Comparison of ENCODE assay signal across 18 cellular contexts in the genomic region with DNA sequence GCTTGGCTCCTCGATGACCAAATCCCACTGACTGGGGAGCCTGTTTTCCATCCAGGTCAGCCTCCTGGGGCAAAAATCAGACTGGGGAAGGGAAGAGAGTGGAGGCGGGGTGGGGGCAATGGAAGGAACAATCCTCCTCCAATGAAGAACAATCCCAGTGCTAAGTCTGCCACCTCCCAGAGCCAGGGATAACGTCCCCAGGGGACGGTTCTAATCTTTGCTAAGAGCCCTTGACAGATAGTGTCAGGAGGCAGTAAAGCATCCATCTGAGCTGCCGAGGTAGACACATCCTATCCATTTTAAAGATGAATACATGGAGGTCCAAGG.
DNase-seq lines count a peak whose midpoint lies in the region; ATAC-seq, FAIRE-seq and TF ChIP-seq lines count a peak whose summit lies in the region.
"Had no signal": no experiment of that assay in that cellular context is flagged by ENCODE, and none has a peak within 500 bp of the region (broad histone marks: within the 10 kb centered on the region; RNA-seq: fewer than 3 reads in every experiment).

No MANE protein-coding gene starts in this region.

- H3K27me3 ChIP-seq in BLaER1 (no peaks in the 10 kb centered on the region), Loucy (ENCODE audit: insufficient read depth, low read length, poor library complexity, severe bottlenecking) (no peaks in the 10 kb centered on the region), SJCRH30 (no peaks in the 10 kb centered on the region), keratinocyte (ENCODE audit: control insufficient read depth, extremely low read depth, insufficient read depth, low read length) (no peaks in the 10 kb centered on the region)
- H3K27me3 ChIP-seq: BE2C had no signal

- no peaks in the 10 kb centered on the region for H3K79me2 ChIP-seq in Loucy (ENCODE audit: insufficient read depth, low read length)
- no peaks in the 10 kb centered on the region for H3K79me2 ChIP-seq in keratinocyte (ENCODE audit: control insufficient read depth, insufficient read depth, low read length)

- H3K9me2 ChIP-seq in Loucy (replicated peaks; ENCODE audit: low read depth, low read length), result no peaks in the 10 kb centered on the region

- no peaks in the 10 kb centered on the region for H3F3A ChIP-seq in Loucy (ENCODE audit: low read depth)

- H3K9me3 ChIP-seq in BLaER1 (no peaks in the 10 kb centered on the region), Loucy (ENCODE audit: insufficient read depth, low read depth, low read length) (no peaks in the 10 kb centered on the region), SJCRH30 (replicated peaks) (no peaks in the 10 kb centered on the region), keratinocyte (ENCODE audit: control insufficient read depth, low read depth, low read length) (no peaks in the 10 kb centered on the region)
- H3K9me3 ChIP-seq: BE2C had no signal

- H3K9ac ChIP-seq in BLaER1, result no peak overlapping the region
- peak overlapping the region; percentile 44 for H3K9ac ChIP-seq in Loucy (ENCODE audit: low read depth, low read length, poor library complexity, severe bottlenecking)
- H3K9ac ChIP-seq in keratinocyte (ENCODE audit: control insufficient read depth, extremely low read depth, insufficient read depth, low read length), result no peak overlapping the region

- H2AFZ ChIP-seq in Loucy (ENCODE audit: low read length), result no peak overlapping the region
- peak overlapping the region; percentile 24 for H2AFZ ChIP-seq in keratinocyte (ENCODE audit: control insufficient read depth, low read length)
- H2AFZ ChIP-seq: PC-9 had no signal

- dilution Hi-C loops in keratinocyte (cut with MboI; ENCODE audit: extremely low pct_ligation_motif_present, low sequenced_read_pairs), result no loop called here

- no peak for FAIRE-seq in keratinocyte (lab: Jason Lieb, UNC)
- FAIRE-seq: A204.1, GM12891 had no signal

- H4K20me1 ChIP-seq in BLaER1 (no peaks in the 10 kb centered on the region), Loucy (ENCODE audit: insufficient read depth, low read length, poor library complexity, severe bottlenecking) (no peaks in the 10 kb centered on the region), keratinocyte (ENCODE audit: control insufficient read depth, extremely low read depth, insufficient read depth, low read length) (no peaks in the 10 kb centered on the region)

- no peak overlapping the region for H3K4me3 ChIP-seq in BLaER1
- H3K4me3 ChIP-seq in Loucy (ENCODE audit: low read length, poor library complexity, severe bottlenecking), result no peak overlapping the region
- no peak overlapping the region for H3K4me3 ChIP-seq in SJCRH30
- no peak overlapping the region for H3K4me3 ChIP-seq in keratinocyte (ENCODE audit: control insufficient read depth in 2 of 3, extremely low read depth in 1 of 3, insufficient read depth in 2 of 3, low read depth in 1 of 3, low read length in 3 of 3)
- H3K4me3 ChIP-seq: PC-9 had no signal

- H3K27ac ChIP-seq in BLaER1, result no peak overlapping the region
- H3K27ac ChIP-seq in SJCRH30, result no peak overlapping the region
- H3K27ac ChIP-seq in keratinocyte (ENCODE audit: control insufficient read depth, insufficient read depth, low read length), result no peak overlapping the region
- H3K27ac ChIP-seq: PC-9 had no signal

- H3K9me1 ChIP-seq in keratinocyte (ENCODE audit: control insufficient read depth, extremely low read depth, insufficient read depth, low read length), result no peaks in the 10 kb centered on the region

- H3K36me3 ChIP-seq in BLaER1, result no peaks in the 10 kb centered on the region
- H3K36me3 ChIP-seq in Loucy (ENCODE audit: insufficient read depth, low read length), result no peaks in the 10 kb centered on the region
- H3K36me3 ChIP-seq in SJCRH30, result no peaks in the 10 kb centered on the region
- no peaks in the 10 kb centered on the region for H3K36me3 ChIP-seq in keratinocyte (ENCODE audit: control insufficient read depth in 2 of 2, extremely low read depth in 1 of 2, insufficient read depth in 2 of 2, low read length in 2 of 2)
- H3K36me3 ChIP-seq: BE2C had no signal

- ATAC-seq in GM21528 (IDR thresholded peaks at IDR 0.05; ENCODE audit: low FRiP score, unreplicated experiment), result no peak

- no peak for TF ChIP-seq CTCF in Loucy (conservative IDR thresholded peaks at IDR 0.05; ENCODE audit: low read length)
- no peak for TF ChIP-seq CTCF in keratinocyte (optimal IDR thresholded peaks at IDR 0.05 in 1 of 3, IDR thresholded peaks at IDR 0.05 in 1 of 3, conservative IDR thresholded peaks at IDR 0.05 in 1 of 3; ENCODE audit: extremely low read depth in 1 of 3, insufficient read depth in 2 of 3, low read length in 3 of 3)

- peaks cover 11% of the 10 kb centered on the region for H3K4me1 ChIP-seq in BLaER1
- H3K4me1 ChIP-seq in Loucy (ENCODE audit: insufficient read depth, low read length, poor library complexity, severe bottlenecking), result peaks cover 56% of the 10 kb centered on the region
- peaks cover 49% of the 10 kb centered on the region for H3K4me1 ChIP-seq in SJCRH30
- peaks cover 13% of the 10 kb centered on the region for H3K4me1 ChIP-seq in keratinocyte (ENCODE audit: control insufficient read depth, extremely low read depth, insufficient read depth, low read length)

- peak; percentile 13 to 43 for DNase-seq in SJCRH30
- no peak for DNase-seq in keratinocyte (ENCODE audit: low read depth, low spot score)
- no peak for DNase-seq in activated effector memory CD4-positive, alpha-beta T cell treated with anti-CD3 and anti-CD28 coated beads, Interleukin-2, amount 50 U/mL, for 16 hours
- no peak for DNase-seq in NAMALWA (ENCODE audit: low spot score)
- no peak for DNase-seq in superior temporal gyrus (ENCODE audit: extremely low spot score)
- DNase-seq: CD4-positive, alpha-beta memory T cell; DMS53; EL; NCI-H1417 treated with DMSO at 0.1 percent for 48 hours; NCI-H2029 treated with DMSO at 0.1 percent for 48 hours; NCI-H774; PC-9 had no signal

- peak overlapping the region; percentile 39 for H3K4me2 ChIP-seq in BLaER1
- peak overlapping the region; percentile 53 for H3K4me2 ChIP-seq in Loucy (ENCODE audit: low read depth, low read length, poor library complexity, severe bottlenecking)
- no peak overlapping the region for H3K4me2 ChIP-seq in keratinocyte (ENCODE audit: control insufficient read depth, extremely low read depth, insufficient read depth, low read depth, low read length)
- H3K4me2 ChIP-seq: PC-9 had no signal

Comparison
In these comparisons a context has a peak if more than half of its experiments do, and no peak if none do; other contexts are left out.
1. DNase-seq: peak in SJCRH30 (2 of 2); none in keratinocyte (single experiment), activated effector memory CD4-positive, alpha-beta T cell treated with anti-CD3 and anti-CD28 coated beads, Interleukin-2, amount 50 U/mL, for 16 hours (single experiment), NAMALWA (single experiment) and superior temporal gyrus (single experiment).